ENCODE assay signal across 27 cellular contexts in genomic region chr11:2557381-2557780, GRCh38.
"Had no signal": no experiment of that assay in that cellular context is flagged by ENCODE, and none has a peak within 500 bp of the region (broad histone marks: within the 10 kb centered on the region; RNA-seq: fewer than 3 reads in every experiment).

No MANE protein-coding gene starts in this region.

- H3K4me3 ChIP-seq: heart right ventricle, ovary, prostate gland, testis had no signal

- H3K27me3 ChIP-seq: brain microvascular endothelial cell, heart right ventricle, neutrophil, ovary, testis had no signal

- ATAC-seq: activated CD8-positive, alpha-beta memory T cell treated with anti-CD3 and anti-CD28 coated beads, Interleukin-2, amount 10 ng/mL, durations not matched to agents 7 days and 5 days; activated CD8-positive, alpha-beta T cell treated with anti-CD3 and anti-CD28 coated beads, Interleukin-2, amount 10 ng/mL, durations not matched to agents 7 days and 5 days; esophagus mucosa; heart right ventricle; left ventricle myocardium superior; WTC11 had no signal

- H3K27ac ChIP-seq: brain microvascular endothelial cell, heart right ventricle, neutrophil, ovary, prostate gland, testis had no signal

- H3K4me1 ChIP-seq: prostate gland had no signal

- H3K27me3 Mint-ChIP-seq: activated CD8-positive, alpha-beta memory T cell treated with anti-CD3 and anti-CD28 coated beads, Interleukin-2, amount 10 ng/mL, durations not matched to agents 7 days and 5 days; naive B cell had no signal

- H3K4me3 Mint-ChIP-seq: activated CD8-positive, alpha-beta memory T cell treated with anti-CD3 and anti-CD28 coated beads, Interleukin-2, amount 10 ng/mL, durations not matched to agents 7 days and 5 days; activated CD8-positive, alpha-beta T cell treated with anti-CD3 and anti-CD28 coated beads, Interleukin-2, amount 10 ng/mL, durations not matched to agents 7 days and 5 days; mesothelial cell of epicardium; nephron progenitor cell; WTC11 had no signal

- H3K4me1 Mint-ChIP-seq: activated CD8-positive, alpha-beta memory T cell treated with anti-CD3 and anti-CD28 coated beads, Interleukin-2, amount 10 ng/mL, durations not matched to agents 7 days and 5 days had no signal

- H3K9me3 Mint-ChIP-seq: naive B cell had no signal

- DNase-seq: activated CD4-positive, alpha-beta T cell treated with anti-CD3 and anti-CD28 coated beads for 1 hour; activated CD8-positive, alpha-beta memory T cell treated with anti-CD3 and anti-CD28 coated beads, Interleukin-2, amount 10 ng/mL, durations not matched to agents 7 days and 5 days; activated CD8-positive, alpha-beta T cell treated with anti-CD3 and anti-CD28 coated beads, Interleukin-2, amount 10 ng/mL, durations not matched to agents 7 days and 5 days; activated gamma-delta T cell treated with Interleukin-2 at 50 U/mL for 16 hours; activated naive CD4-positive, alpha-beta T cell treated with anti-CD3 and anti-CD28 coated beads, Interleukin-2, amount 50 U/mL, for 16 hours; activated T-cell treated with anti-CD3 and anti-CD28 coated beads for 4 hours; amniotic stem cell; brain microvascular endothelial cell; caudate nucleus; foreskin fibroblast; heart right ventricle; left ventricle myocardium superior; mammary epithelial cell; naive B cell; nephron progenitor cell; retina; stimulated activated CD4-positive, alpha-beta T cell treated with anti-CD3 and anti-CD28 coated beads, Interleukin-2, amount 100 ng/mL, for 48 hours; stimulated activated naive CD4-positive, alpha-beta T cell treated with Interleukin-2 at 50 U/mL for 16 hours; T-helper 2 cell; testis; trophoblast cell had no signal

- H3K36me3 ChIP-seq: brain microvascular endothelial cell, heart right ventricle, neutrophil, ovary, prostate gland had no signal

- H3K36me3 Mint-ChIP-seq: activated CD8-positive, alpha-beta memory T cell treated with anti-CD3 and anti-CD28 coated beads, Interleukin-2, amount 10 ng/mL, durations not matched to agents 7 days and 5 days; mesothelial cell of epicardium; naive B cell had no signal

- H3K27ac Mint-ChIP-seq: activated CD8-positive, alpha-beta memory T cell treated with anti-CD3 and anti-CD28 coated beads, Interleukin-2, amount 10 ng/mL, durations not matched to agents 7 days and 5 days; activated CD8-positive, alpha-beta T cell treated with anti-CD3 and anti-CD28 coated beads, Interleukin-2, amount 10 ng/mL, durations not matched to agents 7 days and 5 days; mesothelial cell of epicardium; nephron progenitor cell; WTC11 had no signal

- H3K9me3 ChIP-seq: neutrophil, ovary, prostate gland, testis had no signal
